In the genomic region with DNA sequence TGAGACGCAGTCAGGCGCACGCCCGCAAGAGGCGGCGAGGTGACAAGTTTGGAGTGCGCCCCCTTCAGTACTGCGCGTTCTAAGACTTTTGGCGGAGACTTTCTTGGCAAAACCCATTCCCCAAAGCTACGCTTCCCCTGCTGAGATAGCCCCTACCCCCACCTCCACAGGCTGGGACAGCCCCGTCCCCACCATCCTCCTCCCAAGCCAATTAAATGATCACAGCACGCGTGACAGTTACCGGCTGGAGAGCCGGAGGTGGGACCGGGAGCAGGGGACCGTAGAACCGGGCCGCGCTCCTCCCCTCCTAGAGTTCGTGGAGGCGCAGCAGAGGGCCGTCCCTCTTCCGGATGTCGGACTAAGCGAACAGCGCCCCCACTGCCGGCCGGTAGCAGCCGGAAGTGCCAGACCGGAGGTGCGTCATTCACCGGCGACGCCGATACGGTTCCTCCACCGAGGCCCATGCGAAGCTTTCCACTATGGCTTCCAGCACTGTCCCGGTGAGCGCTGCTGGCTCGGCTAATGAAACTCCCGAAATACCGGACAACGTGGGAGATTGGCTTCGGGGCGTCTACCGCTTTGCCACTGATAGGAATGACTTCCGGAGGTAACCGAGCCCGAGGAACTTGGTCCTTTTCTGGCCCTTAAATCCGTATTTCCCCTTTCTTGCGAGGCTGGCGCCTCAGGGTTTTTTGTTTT, we compare ENCODE assay signal across 1 cellular context.
TF ChIP-seq lines count a peak whose summit lies in the region.

A gene (plus strand): TSS at position 476 of the 699 bp plus-strand sequence. CDS start 4 bp downstream, at position 480.

TF ChIP-seq in HepG2, 621 proteins besides CTCF, POLR2A, EP300 and RAD21 (continued from another document and continues in another):
- TF ChIP-seq, protein P1, sequence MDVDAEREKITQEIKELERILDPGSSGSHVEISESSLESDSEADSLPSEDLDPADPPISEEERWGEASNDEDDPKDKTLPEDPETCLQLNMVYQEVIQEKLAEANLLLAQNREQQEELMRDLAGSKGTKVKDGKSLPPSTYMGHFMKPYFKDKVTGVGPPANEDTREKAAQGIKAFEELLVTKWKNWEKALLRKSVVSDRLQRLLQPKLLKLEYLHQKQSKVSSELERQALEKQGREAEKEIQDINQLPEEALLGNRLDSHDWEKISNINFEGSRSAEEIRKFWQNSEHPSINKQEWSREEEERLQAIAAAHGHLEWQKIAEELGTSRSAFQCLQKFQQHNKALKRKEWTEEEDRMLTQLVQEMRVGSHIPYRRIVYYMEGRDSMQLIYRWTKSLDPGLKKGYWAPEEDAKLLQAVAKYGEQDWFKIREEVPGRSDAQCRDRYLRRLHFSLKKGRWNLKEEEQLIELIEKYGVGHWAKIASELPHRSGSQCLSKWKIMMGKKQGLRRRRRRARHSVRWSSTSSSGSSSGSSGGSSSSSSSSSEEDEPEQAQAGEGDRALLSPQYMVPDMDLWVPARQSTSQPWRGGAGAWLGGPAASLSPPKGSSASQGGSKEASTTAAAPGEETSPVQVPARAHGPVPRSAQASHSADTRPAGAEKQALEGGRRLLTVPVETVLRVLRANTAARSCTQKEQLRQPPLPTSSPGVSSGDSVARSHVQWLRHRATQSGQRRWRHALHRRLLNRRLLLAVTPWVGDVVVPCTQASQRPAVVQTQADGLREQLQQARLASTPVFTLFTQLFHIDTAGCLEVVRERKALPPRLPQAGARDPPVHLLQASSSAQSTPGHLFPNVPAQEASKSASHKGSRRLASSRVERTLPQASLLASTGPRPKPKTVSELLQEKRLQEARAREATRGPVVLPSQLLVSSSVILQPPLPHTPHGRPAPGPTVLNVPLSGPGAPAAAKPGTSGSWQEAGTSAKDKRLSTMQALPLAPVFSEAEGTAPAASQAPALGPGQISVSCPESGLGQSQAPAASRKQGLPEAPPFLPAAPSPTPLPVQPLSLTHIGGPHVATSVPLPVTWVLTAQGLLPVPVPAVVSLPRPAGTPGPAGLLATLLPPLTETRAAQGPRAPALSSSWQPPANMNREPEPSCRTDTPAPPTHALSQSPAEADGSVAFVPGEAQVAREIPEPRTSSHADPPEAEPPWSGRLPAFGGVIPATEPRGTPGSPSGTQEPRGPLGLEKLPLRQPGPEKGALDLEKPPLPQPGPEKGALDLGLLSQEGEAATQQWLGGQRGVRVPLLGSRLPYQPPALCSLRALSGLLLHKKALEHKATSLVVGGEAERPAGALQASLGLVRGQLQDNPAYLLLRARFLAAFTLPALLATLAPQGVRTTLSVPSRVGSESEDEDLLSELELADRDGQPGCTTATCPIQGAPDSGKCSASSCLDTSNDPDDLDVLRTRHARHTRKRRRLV (CRISPR knock-in tag; IDR thresholded peaks at IDR 0.05) = 0 out of 2 replicates have a peak, but pooled peaks have one; percentile 74
- peak; percentile 59; the same call in 1 of the 2 replicates for TF ChIP-seq ZNF230 (CRISPR knock-in tag; IDR thresholded peaks at IDR 0.05)
- TF ChIP-seq, protein P2, sequence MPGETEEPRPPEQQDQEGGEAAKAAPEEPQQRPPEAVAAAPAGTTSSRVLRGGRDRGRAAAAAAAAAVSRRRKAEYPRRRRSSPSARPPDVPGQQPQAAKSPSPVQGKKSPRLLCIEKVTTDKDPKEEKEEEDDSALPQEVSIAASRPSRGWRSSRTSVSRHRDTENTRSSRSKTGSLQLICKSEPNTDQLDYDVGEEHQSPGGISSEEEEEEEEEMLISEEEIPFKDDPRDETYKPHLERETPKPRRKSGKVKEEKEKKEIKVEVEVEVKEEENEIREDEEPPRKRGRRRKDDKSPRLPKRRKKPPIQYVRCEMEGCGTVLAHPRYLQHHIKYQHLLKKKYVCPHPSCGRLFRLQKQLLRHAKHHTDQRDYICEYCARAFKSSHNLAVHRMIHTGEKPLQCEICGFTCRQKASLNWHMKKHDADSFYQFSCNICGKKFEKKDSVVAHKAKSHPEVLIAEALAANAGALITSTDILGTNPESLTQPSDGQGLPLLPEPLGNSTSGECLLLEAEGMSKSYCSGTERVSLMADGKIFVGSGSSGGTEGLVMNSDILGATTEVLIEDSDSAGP (CRISPR knock-in tag; IDR thresholded peaks at IDR 0.05; ENCODE audit: borderline replicate concordance) = peak; percentile 93; the same call in 1 of the 2 replicates
- TF ChIP-seq ZSCAN22 (CRISPR knock-in tag; IDR thresholded peaks at IDR 0.05) = no peak
- TF ChIP-seq ZNF83 (CRISPR knock-in tag; IDR thresholded peaks at IDR 0.05; ENCODE audit: borderline replicate concordance) = peak; percentile 68; the same call in 1 of the 2 replicates
- TF ChIP-seq, protein P3, sequence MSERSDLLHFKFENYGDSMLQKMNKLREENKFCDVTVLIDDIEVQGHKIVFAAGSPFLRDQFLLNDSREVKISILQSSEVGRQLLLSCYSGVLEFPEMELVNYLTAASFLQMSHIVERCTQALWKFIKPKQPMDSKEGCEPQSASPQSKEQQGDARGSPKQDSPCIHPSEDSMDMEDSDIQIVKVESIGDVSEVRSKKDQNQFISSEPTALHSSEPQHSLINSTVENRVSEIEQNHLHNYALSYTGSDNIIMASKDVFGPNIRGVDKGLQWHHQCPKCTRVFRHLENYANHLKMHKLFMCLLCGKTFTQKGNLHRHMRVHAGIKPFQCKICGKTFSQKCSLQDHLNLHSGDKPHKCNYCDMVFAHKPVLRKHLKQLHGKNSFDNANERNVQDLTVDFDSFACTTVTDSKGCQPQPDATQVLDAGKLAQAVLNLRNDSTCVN (CRISPR knock-in tag; IDR thresholded peaks at IDR 0.05; ENCODE audit: borderline replicate concordance) = peak; percentile 82; the same call in 1 of the 2 replicates
- TF ChIP-seq, protein P4, sequence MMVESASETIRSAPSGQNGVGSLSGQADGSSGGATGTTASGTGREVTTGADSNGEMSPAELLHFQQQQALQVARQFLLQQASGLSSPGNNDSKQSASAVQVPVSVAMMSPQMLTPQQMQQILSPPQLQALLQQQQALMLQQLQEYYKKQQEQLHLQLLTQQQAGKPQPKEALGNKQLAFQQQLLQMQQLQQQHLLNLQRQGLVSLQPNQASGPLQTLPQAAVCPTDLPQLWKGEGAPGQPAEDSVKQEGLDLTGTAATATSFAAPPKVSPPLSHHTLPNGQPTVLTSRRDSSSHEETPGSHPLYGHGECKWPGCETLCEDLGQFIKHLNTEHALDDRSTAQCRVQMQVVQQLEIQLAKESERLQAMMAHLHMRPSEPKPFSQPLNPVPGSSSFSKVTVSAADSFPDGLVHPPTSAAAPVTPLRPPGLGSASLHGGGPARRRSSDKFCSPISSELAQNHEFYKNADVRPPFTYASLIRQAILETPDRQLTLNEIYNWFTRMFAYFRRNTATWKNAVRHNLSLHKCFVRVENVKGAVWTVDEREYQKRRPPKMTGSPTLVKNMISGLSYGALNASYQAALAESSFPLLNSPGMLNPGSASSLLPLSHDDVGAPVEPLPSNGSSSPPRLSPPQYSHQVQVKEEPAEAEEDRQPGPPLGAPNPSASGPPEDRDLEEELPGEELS (CRISPR knock-in tag; IDR thresholded peaks at IDR 0.05) = peak; percentile 71
- TF ChIP-seq, protein P5, sequence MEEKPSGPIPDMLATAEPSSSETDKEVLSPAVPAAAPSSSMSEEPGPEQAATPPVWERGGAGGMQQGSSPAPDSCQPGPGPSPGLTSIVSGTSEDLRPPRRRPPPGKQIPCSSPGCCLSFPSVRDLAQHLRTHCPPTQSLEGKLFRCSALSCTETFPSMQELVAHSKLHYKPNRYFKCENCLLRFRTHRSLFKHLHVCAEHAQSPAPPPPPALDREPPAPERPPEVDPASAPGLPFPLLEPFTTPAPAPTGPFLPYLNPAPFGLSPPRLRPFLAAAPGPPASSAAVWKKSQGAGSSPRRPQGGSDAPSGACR (CRISPR knock-in tag; IDR thresholded peaks at IDR 0.05) = peak; percentile 90
- no peak for TF ChIP-seq ZNF510 (CRISPR knock-in tag; IDR thresholded peaks at IDR 0.05; ENCODE audit: low read depth)
- TF ChIP-seq, protein P6, sequence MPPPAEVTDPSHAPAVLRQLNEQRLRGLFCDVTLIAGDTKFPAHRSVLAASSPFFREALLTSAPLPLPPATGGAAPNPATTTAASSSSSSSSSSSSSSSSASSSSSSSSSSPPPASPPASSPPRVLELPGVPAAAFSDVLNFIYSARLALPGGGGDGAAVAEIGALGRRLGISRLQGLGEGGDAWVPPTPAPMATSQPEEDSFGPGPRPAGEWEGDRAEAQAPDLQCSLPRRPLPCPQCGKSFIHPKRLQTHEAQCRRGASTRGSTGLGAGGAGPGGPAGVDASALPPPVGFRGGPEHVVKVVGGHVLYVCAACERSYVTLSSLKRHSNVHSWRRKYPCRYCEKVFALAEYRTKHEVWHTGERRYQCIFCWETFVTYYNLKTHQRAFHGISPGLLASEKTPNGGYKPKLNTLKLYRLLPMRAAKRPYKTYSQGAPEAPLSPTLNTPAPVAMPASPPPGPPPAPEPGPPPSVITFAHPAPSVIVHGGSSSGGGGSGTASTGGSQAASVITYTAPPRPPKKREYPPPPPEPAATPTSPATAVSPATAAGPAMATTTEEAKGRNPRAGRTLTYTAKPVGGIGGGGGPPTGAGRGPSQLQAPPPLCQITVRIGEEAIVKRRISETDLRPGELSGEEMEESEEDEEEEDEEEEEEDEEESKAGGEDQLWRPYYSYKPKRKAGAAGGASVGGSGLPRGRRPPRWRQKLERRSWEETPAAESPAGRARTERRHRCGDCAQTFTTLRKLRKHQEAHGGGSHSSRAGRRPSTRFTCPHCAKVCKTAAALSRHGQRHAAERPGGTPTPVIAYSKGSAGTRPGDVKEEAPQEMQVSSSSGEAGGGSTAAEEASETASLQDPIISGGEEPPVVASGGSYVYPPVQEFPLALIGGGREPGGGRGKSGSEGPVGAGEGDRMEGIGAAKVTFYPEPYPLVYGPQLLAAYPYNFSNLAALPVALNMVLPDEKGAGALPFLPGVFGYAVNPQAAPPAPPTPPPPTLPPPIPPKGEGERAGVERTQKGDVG (CRISPR knock-in tag; IDR thresholded peaks at IDR 0.05; ENCODE audit: borderline replicate concordance) = peak; percentile 51; the same call in 1 of the 2 replicates
- TF ChIP-seq, protein P7, sequence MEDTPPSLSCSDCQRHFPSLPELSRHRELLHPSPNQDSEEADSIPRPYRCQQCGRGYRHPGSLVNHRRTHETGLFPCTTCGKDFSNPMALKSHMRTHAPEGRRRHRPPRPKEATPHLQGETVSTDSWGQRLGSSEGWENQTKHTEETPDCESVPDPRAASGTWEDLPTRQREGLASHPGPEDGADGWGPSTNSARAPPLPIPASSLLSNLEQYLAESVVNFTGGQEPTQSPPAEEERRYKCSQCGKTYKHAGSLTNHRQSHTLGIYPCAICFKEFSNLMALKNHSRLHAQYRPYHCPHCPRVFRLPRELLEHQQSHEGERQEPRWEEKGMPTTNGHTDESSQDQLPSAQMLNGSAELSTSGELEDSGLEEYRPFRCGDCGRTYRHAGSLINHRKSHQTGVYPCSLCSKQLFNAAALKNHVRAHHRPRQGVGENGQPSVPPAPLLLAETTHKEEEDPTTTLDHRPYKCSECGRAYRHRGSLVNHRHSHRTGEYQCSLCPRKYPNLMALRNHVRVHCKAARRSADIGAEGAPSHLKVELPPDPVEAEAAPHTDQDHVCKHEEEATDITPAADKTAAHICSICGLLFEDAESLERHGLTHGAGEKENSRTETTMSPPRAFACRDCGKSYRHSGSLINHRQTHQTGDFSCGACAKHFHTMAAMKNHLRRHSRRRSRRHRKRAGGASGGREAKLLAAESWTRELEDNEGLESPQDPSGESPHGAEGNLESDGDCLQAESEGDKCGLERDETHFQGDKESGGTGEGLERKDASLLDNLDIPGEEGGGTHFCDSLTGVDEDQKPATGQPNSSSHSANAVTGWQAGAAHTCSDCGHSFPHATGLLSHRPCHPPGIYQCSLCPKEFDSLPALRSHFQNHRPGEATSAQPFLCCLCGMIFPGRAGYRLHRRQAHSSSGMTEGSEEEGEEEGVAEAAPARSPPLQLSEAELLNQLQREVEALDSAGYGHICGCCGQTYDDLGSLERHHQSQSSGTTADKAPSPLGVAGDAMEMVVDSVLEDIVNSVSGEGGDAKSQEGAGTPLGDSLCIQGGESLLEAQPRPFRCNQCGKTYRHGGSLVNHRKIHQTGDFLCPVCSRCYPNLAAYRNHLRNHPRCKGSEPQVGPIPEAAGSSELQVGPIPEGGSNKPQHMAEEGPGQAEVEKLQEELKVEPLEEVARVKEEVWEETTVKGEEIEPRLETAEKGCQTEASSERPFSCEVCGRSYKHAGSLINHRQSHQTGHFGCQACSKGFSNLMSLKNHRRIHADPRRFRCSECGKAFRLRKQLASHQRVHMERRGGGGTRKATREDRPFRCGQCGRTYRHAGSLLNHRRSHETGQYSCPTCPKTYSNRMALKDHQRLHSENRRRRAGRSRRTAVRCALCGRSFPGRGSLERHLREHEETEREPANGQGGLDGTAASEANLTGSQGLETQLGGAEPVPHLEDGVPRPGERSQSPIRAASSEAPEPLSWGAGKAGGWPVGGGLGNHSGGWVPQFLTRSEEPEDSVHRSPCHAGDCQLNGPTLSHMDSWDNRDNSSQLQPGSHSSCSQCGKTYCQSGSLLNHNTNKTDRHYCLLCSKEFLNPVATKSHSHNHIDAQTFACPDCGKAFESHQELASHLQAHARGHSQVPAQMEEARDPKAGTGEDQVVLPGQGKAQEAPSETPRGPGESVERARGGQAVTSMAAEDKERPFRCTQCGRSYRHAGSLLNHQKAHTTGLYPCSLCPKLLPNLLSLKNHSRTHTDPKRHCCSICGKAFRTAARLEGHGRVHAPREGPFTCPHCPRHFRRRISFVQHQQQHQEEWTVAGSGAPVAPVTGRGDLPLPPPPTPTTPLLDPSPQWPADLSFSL (CRISPR knock-in tag; IDR thresholded peaks at IDR 0.05) = no peak
- peak; percentile 88; the same call in 1 of the 2 replicates for TF ChIP-seq ZFP90 (CRISPR knock-in tag; IDR thresholded peaks at IDR 0.05; ENCODE audit: borderline replicate concordance)
- no peak for TF ChIP-seq ZNF343 (CRISPR knock-in tag; IDR thresholded peaks at IDR 0.05)
- no peak for TF ChIP-seq ZNF775 (CRISPR knock-in tag; IDR thresholded peaks at IDR 0.05; ENCODE audit: borderline replicate concordance)
- TF ChIP-seq ZSCAN12 (CRISPR knock-in tag; IDR thresholded peaks at IDR 0.05) = no peak
- 0 out of 2 replicates have a peak, but pooled peaks have one; percentile 66 for TF ChIP-seq MED13 (CRISPR knock-in tag; IDR thresholded peaks at IDR 0.05)
- peak; percentile 76 for TF ChIP-seq ZNF746 (CRISPR knock-in tag; IDR thresholded peaks at IDR 0.05)
- no peak; the same call in 1 of the 2 replicates for TF ChIP-seq ESRRA (CRISPR knock-in tag; IDR thresholded peaks at IDR 0.05; ENCODE audit: low read depth)
- no peak for TF ChIP-seq SMC3 (IDR thresholded peaks at IDR 0.05; ENCODE audit: low read length)
- TF ChIP-seq RBM39 (IDR thresholded peaks at IDR 0.05; ENCODE audit: low read depth, low read length, poor library complexity, severe bottlenecking) = peak; percentile 48
- TF ChIP-seq ZNF569 (CRISPR knock-in tag; IDR thresholded peaks at IDR 0.05; ENCODE audit: borderline replicate concordance) = no peak
- peak; percentile 42; the same call in 1 of the 2 replicates for TF ChIP-seq ZNF709 (CRISPR knock-in tag; IDR thresholded peaks at IDR 0.05)
- TF ChIP-seq ZNF12 (CRISPR knock-in tag; IDR thresholded peaks at IDR 0.05) = peak; percentile 19; the same call in 1 of the 2 replicates
- TF ChIP-seq ZSCAN29 (CRISPR knock-in tag; conservative IDR thresholded peaks at IDR 0.05) = 0 out of 2 replicates have a peak, but pooled peaks have one; percentile 9
- peak; percentile 96 for TF ChIP-seq POGZ (CRISPR knock-in tag; IDR thresholded peaks at IDR 0.05)
- TF ChIP-seq, protein P8, sequence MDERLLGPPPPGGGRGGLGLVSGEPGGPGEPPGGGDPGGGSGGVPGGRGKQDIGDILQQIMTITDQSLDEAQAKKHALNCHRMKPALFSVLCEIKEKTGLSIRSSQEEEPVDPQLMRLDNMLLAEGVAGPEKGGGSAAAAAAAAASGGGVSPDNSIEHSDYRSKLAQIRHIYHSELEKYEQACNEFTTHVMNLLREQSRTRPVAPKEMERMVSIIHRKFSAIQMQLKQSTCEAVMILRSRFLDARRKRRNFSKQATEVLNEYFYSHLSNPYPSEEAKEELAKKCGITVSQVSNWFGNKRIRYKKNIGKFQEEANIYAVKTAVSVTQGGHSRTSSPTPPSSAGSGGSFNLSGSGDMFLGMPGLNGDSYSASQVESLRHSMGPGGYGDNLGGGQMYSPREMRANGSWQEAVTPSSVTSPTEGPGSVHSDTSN (CRISPR knock-in tag; IDR thresholded peaks at IDR 0.05) = 0 out of 2 replicates have a peak, but pooled peaks have one; percentile 12
- no peak for TF ChIP-seq MAFK (conservative IDR thresholded peaks at IDR 0.05 in 1 of 2, IDR thresholded peaks at IDR 0.05 in 1 of 2; ENCODE audit: low read length in 2 of 2)
